Comparison of ENCODE assay signal across 22 cellular contexts in the genomic region with DNA sequence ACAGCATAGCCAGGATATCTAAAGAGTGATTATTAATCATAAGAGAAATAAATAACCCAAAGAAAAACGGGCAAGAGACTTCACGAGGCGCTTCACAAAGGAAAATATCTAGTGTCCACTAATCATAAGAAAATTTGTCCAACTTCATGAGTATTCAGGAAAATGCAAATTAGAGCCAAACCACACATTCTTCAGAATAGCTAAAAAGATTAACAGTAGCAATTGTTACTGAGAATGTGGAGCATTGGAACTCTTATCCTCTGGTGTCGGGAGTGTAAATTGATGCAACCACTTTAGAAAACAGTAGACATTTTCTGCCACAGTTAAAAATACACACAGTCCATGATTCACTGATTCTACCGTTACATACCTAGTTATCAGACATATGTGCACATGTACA.
"Had no signal": no experiment of that assay in that cellular context is flagged by ENCODE, and none has a peak within 500 bp of the region (broad histone marks: within the 10 kb centered on the region; RNA-seq: fewer than 3 reads in every experiment).

No MANE protein-coding gene starts in this region.

- FAIRE-seq: TTC549 had no signal

- ATAC-seq: activated CD8-positive, alpha-beta memory T cell treated with anti-CD3 and anti-CD28 coated beads, Interleukin-2, amount 10 ng/mL, durations not matched to agents 7 days and 5 days; activated CD8-positive, alpha-beta T cell treated with anti-CD3 and anti-CD28 coated beads for 36 hours; activated naive CD4-positive, alpha-beta T cell treated with anti-CD3 and anti-CD28 coated beads, Interleukin-2, amount 50 U/mL, for 72 hours; left lobe of liver; lower lobe of right lung had no signal

- H3K4me3 ChIP-seq: ascending aorta, cardiac muscle cell, lower lobe of right lung, thoracic aorta had no signal

- DNase-seq: activated CD4-positive, alpha-beta T cell treated with anti-CD3 and anti-CD28 coated beads, Interleukin-2, amount 10 ng/mL, durations not matched to agents 7 days and 5 days; activated CD4-positive, CD25-positive, alpha-beta regulatory T cell treated with anti-CD3 and anti-CD28 coated beads, Interleukin-2, amount 50 U/mL, for 72 hours; activated CD8-positive, alpha-beta memory T cell treated with anti-CD3 and anti-CD28 coated beads, Interleukin-2, amount 10 ng/mL, durations not matched to agents 7 days and 5 days; activated CD8-positive, alpha-beta T cell treated with anti-CD3 and anti-CD28 coated beads for 36 hours; activated gamma-delta T cell; activated T-cell treated with anti-CD3 and anti-CD28 coated beads for 4 hours; foreskin melanocyte; lower lobe of right lung; mesendoderm; naive B cell; retina; stimulated activated CD4-positive, alpha-beta T cell treated with anti-CD3 and anti-CD28 coated beads, Interleukin-2, amount 100 ng/mL, for 48 hours; stimulated activated CD8-positive, alpha-beta memory T cell treated with anti-CD3 and anti-CD28 coated beads, Interleukin-4, amount 100 ng/mL, for 48 hours; stimulated activated naive CD4-positive, alpha-beta T cell; T-helper 1 cell; WERI-Rb-1 had no signal
